ENCODE assay signal across 1 cellular context in the genomic region with DNA sequence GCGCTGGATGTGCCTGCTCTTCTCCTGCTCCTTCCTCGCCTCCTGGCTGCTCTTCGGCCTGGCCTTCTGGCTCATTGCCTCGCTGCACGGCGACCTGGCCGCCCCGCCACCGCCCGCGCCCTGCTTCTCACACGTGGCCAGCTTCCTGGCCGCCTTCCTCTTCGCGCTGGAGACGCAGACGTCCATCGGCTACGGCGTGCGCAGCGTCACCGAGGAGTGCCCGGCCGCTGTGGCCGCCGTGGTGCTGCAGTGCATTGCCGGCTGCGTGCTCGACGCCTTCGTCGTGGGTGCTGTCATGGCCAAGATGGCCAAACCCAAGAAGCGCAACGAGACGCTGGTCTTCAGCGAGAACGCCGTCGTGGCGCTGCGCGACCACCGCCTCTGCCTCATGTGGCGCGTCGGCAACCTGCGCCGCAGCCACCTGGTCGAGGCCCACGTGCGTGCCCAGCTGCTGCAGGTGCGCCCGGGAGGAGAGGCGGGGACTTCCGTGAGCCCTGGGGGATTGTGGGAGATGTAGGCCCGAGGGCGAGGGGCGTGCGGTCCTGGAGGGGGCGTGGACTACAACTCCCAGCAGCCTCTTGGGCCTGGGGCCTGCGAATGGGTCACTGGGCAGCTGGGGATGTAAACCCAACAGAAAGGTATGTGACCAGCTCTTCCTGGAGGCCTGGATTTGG.
TF ChIP-seq lines count a peak whose summit lies in the region.

No MANE protein-coding gene starts in this region.

TF ChIP-seq in K562, 482 proteins besides CTCF, POLR2A, EP300 and RAD21 (continued from another document and continues in another):
- TF ChIP-seq, protein P1, sequence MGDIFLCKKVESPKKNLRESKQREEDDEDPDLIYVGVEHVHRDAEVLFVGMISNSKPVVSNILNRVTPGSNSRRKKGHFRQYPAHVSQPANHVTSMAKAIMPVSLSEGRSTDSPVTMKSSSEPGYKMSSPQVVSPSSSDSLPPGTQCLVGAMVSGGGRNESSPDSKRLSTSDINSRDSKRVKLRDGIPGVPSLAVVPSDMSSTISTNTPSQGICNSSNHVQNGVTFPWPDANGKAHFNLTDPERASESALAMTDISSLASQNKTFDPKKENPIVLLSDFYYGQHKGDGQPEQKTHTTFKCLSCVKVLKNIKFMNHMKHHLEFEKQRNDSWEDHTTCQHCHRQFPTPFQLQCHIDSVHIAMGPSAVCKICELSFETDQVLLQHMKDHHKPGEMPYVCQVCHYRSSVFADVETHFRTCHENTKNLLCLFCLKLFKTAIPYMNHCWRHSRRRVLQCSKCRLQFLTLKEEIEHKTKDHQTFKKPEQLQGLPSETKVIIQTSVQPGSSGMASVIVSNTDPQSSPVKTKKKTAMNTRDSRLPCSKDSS (IDR thresholded peaks at IDR 0.05; ENCODE audit: low read depth, partially characterized antibody): no peak
- TF ChIP-seq, protein P2, sequence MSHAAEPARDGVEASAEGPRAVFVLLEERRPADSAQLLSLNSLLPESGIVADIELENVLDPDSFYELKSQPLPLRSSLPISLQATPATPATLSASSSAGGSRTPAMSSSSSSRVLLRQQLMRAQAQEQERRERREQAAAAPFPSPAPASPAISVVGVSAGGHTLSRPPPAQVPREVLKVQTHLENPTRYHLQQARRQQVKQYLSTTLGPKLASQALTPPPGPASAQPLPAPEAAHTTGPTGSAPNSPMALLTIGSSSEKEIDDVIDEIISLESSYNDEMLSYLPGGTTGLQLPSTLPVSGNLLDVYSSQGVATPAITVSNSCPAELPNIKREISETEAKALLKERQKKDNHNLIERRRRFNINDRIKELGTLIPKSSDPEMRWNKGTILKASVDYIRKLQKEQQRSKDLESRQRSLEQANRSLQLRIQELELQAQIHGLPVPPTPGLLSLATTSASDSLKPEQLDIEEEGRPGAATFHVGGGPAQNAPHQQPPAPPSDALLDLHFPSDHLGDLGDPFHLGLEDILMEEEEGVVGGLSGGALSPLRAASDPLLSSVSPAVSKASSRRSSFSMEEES (CRISPR knock-in tag; IDR thresholded peaks at IDR 0.05): no peak
- TF ChIP-seq ZNF143 (CRISPR knock-in tag; IDR thresholded peaks at IDR 0.05): peak; percentile 91
- TF ChIP-seq SUPT5H (IDR thresholded peaks at IDR 0.05): no peak
- TF ChIP-seq MTA3 (IDR thresholded peaks at IDR 0.05; ENCODE audit: borderline replicate concordance): no peak
- TF ChIP-seq, protein P3, sequence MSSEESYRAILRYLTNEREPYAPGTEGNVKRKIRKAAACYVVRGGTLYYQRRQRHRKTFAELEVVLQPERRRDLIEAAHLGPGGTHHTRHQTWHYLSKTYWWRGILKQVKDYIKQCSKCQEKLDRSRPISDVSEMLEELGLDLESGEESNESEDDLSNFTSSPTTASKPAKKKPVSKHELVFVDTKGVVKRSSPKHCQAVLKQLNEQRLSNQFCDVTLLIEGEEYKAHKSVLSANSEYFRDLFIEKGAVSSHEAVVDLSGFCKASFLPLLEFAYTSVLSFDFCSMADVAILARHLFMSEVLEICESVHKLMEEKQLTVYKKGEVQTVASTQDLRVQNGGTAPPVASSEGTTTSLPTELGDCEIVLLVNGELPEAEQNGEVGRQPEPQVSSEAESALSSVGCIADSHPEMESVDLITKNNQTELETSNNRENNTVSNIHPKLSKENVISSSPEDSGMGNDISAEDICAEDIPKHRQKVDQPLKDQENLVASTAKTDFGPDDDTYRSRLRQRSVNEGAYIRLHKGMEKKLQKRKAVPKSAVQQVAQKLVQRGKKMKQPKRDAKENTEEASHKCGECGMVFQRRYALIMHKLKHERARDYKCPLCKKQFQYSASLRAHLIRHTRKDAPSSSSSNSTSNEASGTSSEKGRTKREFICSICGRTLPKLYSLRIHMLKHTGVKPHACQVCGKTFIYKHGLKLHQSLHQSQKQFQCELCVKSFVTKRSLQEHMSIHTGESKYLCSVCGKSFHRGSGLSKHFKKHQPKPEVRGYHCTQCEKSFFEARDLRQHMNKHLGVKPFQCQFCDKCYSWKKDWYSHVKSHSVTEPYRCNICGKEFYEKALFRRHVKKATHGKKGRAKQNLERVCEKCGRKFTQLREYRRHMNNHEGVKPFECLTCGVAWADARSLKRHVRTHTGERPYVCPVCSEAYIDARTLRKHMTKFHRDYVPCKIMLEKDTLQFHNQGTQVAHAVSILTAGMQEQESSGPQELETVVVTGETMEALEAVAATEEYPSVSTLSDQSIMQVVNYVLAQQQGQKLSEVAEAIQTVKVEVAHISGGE (CRISPR knock-in tag; IDR thresholded peaks at IDR 0.05): no peak
- no peak for TF ChIP-seq ZNF121 (CRISPR knock-in tag; conservative IDR thresholded peaks at IDR 0.05)
- TF ChIP-seq ZZZ3 (IDR thresholded peaks at IDR 0.05): no peak
- TF ChIP-seq BRD4 (IDR thresholded peaks at IDR 0.05): no peak
- no peak for TF ChIP-seq BRD9 (IDR thresholded peaks at IDR 0.05; ENCODE audit: low read depth, partially characterized antibody)
- no peak for TF ChIP-seq ZFP30 (CRISPR knock-in tag; IDR thresholded peaks at IDR 0.05; ENCODE audit: borderline replicate concordance)
- TF ChIP-seq ZNF197 (CRISPR knock-in tag; IDR thresholded peaks at IDR 0.05; ENCODE audit: low read depth): no peak
- no peak for TF ChIP-seq ZNF830 (CRISPR knock-in tag; IDR thresholded peaks at IDR 0.05)
- TF ChIP-seq PRPF4 (IDR thresholded peaks at IDR 0.05; ENCODE audit: insufficient read depth, low read depth, low read length, poor library complexity, severe bottlenecking): peak; percentile 72
- no peak for TF ChIP-seq ERF (CRISPR knock-in tag; IDR thresholded peaks at IDR 0.05)
- TF ChIP-seq, protein P4, sequence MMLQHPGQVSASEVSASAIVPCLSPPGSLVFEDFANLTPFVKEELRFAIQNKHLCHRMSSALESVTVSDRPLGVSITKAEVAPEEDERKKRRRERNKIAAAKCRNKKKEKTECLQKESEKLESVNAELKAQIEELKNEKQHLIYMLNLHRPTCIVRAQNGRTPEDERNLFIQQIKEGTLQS (IDR thresholded peaks at IDR 0.05): no peak
- TF ChIP-seq, protein P4 (CRISPR knock-in tag; conservative IDR thresholded peaks at IDR 0.05): no peak
- no peak for TF ChIP-seq BACH1 (tag; IDR thresholded peaks at IDR 0.05)
- TF ChIP-seq RAD51 (IDR thresholded peaks at IDR 0.05; ENCODE audit: borderline replicate concordance, low read depth): no peak
- no peak for TF ChIP-seq HNRNPLL (IDR thresholded peaks at IDR 0.05; ENCODE audit: low read depth, low read length, poor library complexity, severe bottlenecking)
- peak; percentile 83; the same call in 1 of the 2 replicates for TF ChIP-seq NR2C2 (CRISPR knock-in tag; IDR thresholded peaks at IDR 0.05)
- TF ChIP-seq NR2C2 (tag; IDR thresholded peaks at IDR 0.05): peak; percentile 40; the same call in 1 of the 2 replicates
- peak; percentile 91 for TF ChIP-seq HCFC1 (IDR thresholded peaks at IDR 0.05; ENCODE audit: low read depth, low read length)
- no peak for TF ChIP-seq TCF7L2 (IDR thresholded peaks at IDR 0.05; ENCODE audit: low read depth, low read length)
- TF ChIP-seq, protein P5, sequence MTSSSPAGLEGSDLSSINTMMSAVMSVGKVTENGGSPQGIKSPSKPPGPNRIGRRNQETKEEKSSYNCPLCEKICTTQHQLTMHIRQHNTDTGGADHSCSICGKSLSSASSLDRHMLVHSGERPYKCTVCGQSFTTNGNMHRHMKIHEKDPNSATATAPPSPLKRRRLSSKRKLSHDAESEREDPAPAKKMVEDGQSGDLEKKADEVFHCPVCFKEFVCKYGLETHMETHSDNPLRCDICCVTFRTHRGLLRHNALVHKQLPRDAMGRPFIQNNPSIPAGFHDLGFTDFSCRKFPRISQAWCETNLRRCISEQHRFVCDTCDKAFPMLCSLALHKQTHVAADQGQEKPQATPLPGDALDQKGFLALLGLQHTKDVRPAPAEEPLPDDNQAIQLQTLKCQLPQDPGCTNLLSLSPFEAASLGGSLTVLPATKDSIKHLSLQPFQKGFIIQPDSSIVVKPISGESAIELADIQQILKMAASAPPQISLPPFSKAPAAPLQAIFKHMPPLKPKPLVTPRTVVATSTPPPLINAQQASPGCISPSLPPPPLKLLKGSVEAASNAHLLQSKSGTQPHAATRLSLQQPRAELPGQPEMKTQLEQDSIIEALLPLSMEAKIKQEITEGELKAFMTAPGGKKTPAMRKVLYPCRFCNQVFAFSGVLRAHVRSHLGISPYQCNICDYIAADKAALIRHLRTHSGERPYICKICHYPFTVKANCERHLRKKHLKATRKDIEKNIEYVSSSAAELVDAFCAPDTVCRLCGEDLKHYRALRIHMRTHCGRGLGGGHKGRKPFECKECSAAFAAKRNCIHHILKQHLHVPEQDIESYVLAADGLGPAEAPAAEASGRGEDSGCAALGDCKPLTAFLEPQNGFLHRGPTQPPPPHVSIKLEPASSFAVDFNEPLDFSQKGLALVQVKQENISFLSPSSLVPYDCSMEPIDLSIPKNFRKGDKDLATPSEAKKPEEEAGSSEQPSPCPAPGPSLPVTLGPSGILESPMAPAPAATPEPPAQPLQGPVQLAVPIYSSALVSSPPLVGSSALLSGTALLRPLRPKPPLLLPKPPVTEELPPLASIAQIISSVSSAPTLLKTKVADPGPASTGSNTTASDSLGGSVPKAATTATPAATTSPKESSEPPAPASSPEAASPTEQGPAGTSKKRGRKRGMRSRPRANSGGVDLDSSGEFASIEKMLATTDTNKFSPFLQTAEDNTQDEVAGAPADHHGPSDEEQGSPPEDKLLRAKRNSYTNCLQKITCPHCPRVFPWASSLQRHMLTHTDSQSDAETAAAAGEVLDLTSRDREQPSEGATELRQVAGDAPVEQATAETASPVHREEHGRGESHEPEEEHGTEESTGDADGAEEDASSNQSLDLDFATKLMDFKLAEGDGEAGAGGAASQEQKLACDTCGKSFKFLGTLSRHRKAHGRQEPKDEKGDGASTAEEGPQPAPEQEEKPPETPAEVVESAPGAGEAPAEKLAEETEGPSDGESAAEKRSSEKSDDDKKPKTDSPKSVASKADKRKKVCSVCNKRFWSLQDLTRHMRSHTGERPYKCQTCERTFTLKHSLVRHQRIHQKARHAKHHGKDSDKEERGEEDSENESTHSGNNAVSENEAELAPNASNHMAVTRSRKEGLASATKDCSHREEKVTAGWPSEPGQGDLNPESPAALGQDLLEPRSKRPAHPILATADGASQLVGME (CRISPR knock-in tag; IDR thresholded peaks at IDR 0.05): no peak
- no peak for TF ChIP-seq SETDB1 (IDR thresholded peaks at IDR 0.05; ENCODE audit: low read length)
- no peak; the same call in 1 of the 2 replicates for TF ChIP-seq POLR2AphosphoS5 (IDR thresholded peaks at IDR 0.05; ENCODE audit: control insufficient read depth, insufficient read depth, low read depth, low read length)
- no peak for TF ChIP-seq LARP7 (IDR thresholded peaks at IDR 0.05)
- no peak for TF ChIP-seq SMARCC2 (IDR thresholded peaks at IDR 0.05; ENCODE audit: low read depth)
- TF ChIP-seq MAFK (IDR thresholded peaks at IDR 0.05; ENCODE audit: low read length): no peak
- TF ChIP-seq CBX5 (IDR thresholded peaks at IDR 0.05; ENCODE audit: borderline replicate concordance, low read depth): no peak
- no peak for TF ChIP-seq TFAM (CRISPR knock-in tag; conservative IDR thresholded peaks at IDR 0.05)
- TF ChIP-seq, protein P6, sequence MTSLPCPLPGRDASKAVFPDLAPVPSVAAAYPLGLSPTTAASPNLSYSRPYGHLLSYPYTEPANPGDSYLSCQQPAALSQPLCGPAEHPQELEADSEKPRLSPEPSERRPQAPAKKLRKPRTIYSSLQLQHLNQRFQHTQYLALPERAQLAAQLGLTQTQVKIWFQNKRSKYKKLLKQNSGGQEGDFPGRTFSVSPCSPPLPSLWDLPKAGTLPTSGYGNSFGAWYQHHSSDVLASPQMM (CRISPR knock-in tag; IDR thresholded peaks at IDR 0.05): no peak
- TF ChIP-seq NFE2L1 (tag; IDR thresholded peaks at IDR 0.05; ENCODE audit: borderline replicate concordance, low read depth): no peak
- TF ChIP-seq, protein P7, sequence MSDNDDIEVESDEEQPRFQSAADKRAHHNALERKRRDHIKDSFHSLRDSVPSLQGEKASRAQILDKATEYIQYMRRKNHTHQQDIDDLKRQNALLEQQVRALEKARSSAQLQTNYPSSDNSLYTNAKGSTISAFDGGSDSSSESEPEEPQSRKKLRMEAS (CRISPR knock-in tag; IDR thresholded peaks at IDR 0.05): peak; percentile 78
- no peak for TF ChIP-seq PPARD (CRISPR knock-in tag; IDR thresholded peaks at IDR 0.05)
- no peak for TF ChIP-seq NFRKB (IDR thresholded peaks at IDR 0.05; ENCODE audit: low read depth)
- peak; percentile 58; the same call in 1 of the 2 replicates for TF ChIP-seq GABPB1 (CRISPR knock-in tag; IDR thresholded peaks at IDR 0.05)
- no peak for TF ChIP-seq MECOM (CRISPR knock-in tag; IDR thresholded peaks at IDR 0.05)
- no peak for TF ChIP-seq SIN3A (IDR thresholded peaks at IDR 0.05; ENCODE audit: borderline replicate concordance in 2 of 2, control insufficient read depth in 1 of 2, low read depth in 2 of 2, low read length in 2 of 2)
- TF ChIP-seq, protein P8, sequence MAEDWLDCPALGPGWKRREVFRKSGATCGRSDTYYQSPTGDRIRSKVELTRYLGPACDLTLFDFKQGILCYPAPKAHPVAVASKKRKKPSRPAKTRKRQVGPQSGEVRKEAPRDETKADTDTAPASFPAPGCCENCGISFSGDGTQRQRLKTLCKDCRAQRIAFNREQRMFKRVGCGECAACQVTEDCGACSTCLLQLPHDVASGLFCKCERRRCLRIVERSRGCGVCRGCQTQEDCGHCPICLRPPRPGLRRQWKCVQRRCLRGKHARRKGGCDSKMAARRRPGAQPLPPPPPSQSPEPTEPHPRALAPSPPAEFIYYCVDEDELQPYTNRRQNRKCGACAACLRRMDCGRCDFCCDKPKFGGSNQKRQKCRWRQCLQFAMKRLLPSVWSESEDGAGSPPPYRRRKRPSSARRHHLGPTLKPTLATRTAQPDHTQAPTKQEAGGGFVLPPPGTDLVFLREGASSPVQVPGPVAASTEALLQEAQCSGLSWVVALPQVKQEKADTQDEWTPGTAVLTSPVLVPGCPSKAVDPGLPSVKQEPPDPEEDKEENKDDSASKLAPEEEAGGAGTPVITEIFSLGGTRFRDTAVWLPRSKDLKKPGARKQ (CRISPR knock-in tag; IDR thresholded peaks at IDR 0.05): no peak
- no peak for TF ChIP-seq ZNF316 (IDR thresholded peaks at IDR 0.05)
- TF ChIP-seq, protein P9, sequence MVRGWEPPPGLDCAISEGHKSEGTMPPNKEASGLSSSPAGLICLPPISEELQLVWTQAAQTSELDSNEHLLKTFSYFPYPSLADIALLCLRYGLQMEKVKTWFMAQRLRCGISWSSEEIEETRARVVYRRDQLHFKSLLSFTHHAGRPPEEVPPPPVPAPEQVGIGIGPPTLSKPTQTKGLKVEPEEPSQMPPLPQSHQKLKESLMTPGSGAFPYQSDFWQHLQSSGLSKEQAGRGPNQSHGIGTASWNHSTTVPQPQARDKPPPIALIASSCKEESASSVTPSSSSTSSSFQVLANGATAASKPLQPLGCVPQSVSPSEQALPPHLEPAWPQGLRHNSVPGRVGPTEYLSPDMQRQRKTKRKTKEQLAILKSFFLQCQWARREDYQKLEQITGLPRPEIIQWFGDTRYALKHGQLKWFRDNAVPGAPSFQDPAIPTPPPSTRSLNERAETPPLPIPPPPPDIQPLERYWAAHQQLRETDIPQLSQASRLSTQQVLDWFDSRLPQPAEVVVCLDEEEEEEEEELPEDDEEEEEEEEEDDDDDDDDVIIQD (CRISPR knock-in tag; IDR thresholded peaks at IDR 0.05): no peak
- no peak for TF ChIP-seq HDAC8 (tag; IDR thresholded peaks at IDR 0.05)
- TF ChIP-seq KLF16 (IDR thresholded peaks at IDR 0.05): no peak
- no peak for TF ChIP-seq MAFF (IDR thresholded peaks at IDR 0.05; ENCODE audit: low read length)
